In the genomic region with DNA sequence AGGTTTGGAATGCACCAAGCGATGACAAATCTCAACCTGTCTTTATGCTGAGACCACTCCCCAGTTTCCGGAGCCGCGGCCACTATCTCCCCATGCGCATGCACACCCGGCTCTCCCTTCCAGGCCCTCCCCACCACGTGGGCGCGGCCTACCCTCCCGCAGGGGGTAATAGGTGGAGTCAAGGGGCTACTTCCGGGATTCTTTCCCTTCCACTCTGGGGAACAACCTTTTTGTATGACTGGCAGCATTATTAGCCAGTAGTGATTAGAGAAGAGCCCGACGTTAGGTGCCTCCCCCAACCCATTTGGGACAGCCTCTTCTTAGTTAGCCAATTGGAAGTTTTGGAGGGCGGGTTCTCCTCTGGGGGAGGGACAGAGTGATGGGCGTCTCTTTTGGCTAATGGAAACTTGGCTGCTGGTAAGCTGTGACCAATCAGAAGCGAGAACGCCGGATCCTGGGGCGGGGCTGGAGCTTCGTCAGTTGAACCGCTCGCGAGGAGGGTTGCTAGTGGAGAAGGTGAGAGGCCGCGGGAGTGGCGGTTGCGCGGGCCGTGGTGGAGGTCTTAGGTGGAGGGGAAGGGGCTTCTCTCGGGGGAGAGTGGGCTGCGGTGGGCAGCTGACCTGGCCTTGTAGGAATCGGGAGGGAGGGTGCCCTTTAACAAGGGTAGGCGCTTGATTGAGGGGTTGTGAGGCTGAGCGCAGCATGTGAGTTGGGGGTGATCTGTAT, we compare ENCODE assay signal across 1 cellular context.
TF ChIP-seq lines count a peak whose summit lies in the region.

A gene with protein sequence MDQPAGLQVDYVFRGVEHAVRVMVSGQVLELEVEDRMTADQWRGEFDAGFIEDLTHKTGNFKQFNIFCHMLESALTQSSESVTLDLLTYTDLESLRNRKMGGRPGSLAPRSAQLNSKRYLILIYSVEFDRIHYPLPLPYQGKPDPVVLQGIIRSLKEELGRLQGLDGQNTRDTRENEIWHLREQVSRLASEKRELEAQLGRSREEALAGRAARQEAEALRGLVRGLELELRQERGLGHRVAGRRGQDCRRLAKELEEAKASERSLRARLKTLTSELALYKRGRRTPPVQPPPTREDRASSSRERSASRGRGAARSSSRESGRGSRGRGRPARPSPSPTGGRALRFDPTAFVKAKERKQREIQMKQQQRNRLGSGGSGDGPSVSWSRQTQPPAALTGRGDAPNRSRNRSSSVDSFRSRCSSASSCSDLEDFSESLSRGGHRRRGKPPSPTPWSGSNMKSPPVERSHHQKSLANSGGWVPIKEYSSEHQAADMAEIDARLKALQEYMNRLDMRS (plus strand): TSS at position 479 of the 726 bp plus-strand sequence. CDS start 7,552 bp downstream, outside the sequence.

TF ChIP-seq in K562, 482 proteins besides CTCF, POLR2A, EP300 and RAD21 (continued from another document and continues in another):
- TF ChIP-seq, protein P1, sequence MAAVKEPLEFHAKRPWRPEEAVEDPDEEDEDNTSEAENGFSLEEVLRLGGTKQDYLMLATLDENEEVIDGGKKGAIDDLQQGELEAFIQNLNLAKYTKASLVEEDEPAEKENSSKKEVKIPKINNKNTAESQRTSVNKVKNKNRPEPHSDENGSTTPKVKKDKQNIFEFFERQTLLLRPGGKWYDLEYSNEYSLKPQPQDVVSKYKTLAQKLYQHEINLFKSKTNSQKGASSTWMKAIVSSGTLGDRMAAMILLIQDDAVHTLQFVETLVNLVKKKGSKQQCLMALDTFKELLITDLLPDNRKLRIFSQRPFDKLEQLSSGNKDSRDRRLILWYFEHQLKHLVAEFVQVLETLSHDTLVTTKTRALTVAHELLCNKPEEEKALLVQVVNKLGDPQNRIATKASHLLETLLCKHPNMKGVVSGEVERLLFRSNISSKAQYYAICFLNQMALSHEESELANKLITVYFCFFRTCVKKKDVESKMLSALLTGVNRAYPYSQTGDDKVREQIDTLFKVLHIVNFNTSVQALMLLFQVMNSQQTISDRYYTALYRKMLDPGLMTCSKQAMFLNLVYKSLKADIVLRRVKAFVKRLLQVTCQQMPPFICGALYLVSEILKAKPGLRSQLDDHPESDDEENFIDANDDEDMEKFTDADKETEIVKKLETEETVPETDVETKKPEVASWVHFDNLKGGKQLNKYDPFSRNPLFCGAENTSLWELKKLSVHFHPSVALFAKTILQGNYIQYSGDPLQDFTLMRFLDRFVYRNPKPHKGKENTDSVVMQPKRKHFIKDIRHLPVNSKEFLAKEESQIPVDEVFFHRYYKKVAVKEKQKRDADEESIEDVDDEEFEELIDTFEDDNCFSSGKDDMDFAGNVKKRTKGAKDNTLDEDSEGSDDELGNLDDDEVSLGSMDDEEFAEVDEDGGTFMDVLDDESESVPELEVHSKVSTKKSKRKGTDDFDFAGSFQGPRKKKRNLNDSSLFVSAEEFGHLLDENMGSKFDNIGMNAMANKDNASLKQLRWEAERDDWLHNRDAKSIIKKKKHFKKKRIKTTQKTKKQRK (IDR thresholded peaks at IDR 0.05; ENCODE audit: borderline replicate concordance, low read depth, low read length): peak; percentile 95
- TF ChIP-seq, protein P2, sequence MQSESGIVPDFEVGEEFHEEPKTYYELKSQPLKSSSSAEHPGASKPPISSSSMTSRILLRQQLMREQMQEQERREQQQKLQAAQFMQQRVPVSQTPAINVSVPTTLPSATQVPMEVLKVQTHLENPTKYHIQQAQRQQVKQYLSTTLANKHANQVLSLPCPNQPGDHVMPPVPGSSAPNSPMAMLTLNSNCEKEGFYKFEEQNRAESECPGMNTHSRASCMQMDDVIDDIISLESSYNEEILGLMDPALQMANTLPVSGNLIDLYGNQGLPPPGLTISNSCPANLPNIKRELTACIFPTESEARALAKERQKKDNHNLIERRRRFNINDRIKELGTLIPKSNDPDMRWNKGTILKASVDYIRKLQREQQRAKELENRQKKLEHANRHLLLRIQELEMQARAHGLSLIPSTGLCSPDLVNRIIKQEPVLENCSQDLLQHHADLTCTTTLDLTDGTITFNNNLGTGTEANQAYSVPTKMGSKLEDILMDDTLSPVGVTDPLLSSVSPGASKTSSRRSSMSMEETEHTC (IDR thresholded peaks at IDR 0.05): no peak
- TF ChIP-seq ZNF695 (CRISPR knock-in tag; IDR thresholded peaks at IDR 0.05) (no peak), POLR2AphosphoS2 (IDR thresholded peaks at IDR 0.05; ENCODE audit: low read length) (no peak), ZNF143 (CRISPR knock-in tag; IDR thresholded peaks at IDR 0.05) (no peak), HNRNPH1 (optimal IDR thresholded peaks at IDR 0.05; ENCODE audit: low read depth, low read length) (no peak), KDM1A (IDR thresholded peaks at IDR 0.05) (no peak), POLR2H (tag; IDR thresholded peaks at IDR 0.05; ENCODE audit: low read depth) (no peak; the same call in 1 of the 2 replicates), SRSF1 (IDR thresholded peaks at IDR 0.05; ENCODE audit: low read depth, low read length) (no peak), ZSCAN32 (CRISPR knock-in tag; IDR thresholded peaks at IDR 0.05) (peak; percentile 45; the same call in 1 of the 2 replicates), ZNF274 (IDR thresholded peaks at IDR 0.05; ENCODE audit: borderline replicate concordance, low read depth, low read length) (no peak), ZNF23 (CRISPR knock-in tag; IDR thresholded peaks at IDR 0.05) (no peak), ZNF551 (CRISPR knock-in tag; IDR thresholded peaks at IDR 0.05) (no peak), ZNF121 (CRISPR knock-in tag; conservative IDR thresholded peaks at IDR 0.05) (no peak), ZC3H11A (IDR thresholded peaks at IDR 0.05; ENCODE audit: low read depth, low read length) (no peak), BHLHE40 (IDR thresholded peaks at IDR 0.05; ENCODE audit: low read length) (no peak), TBL1XR1 (IDR thresholded peaks at IDR 0.05; ENCODE audit: low read length in 2 of 2) (no peak), ZKSCAN1 (IDR thresholded peaks at IDR 0.05; ENCODE audit: low read depth, low read length) (no peak), TEAD1 (CRISPR knock-in tag; IDR thresholded peaks at IDR 0.05) (peak in 1 of 2 experiments; percentile 59; a peak in 1 of 4 replicates), ARID2 (IDR thresholded peaks at IDR 0.05) (no peak), ZNF507 (tag; conservative IDR thresholded peaks at IDR 0.05) (no peak), RFX5 (IDR thresholded peaks at IDR 0.05; ENCODE audit: low read depth, low read length) (no peak), U2AF2 (optimal IDR thresholded peaks at IDR 0.05; ENCODE audit: low read depth, low read length) (no peak), EHMT2 (IDR thresholded peaks at IDR 0.05) (no peak), TAF9B (IDR thresholded peaks at IDR 0.05; ENCODE audit: partially characterized antibody) (peak; percentile 65), FOXK2 (conservative IDR thresholded peaks at IDR 0.05 in 1 of 2, IDR thresholded peaks at IDR 0.05 in 1 of 2; ENCODE audit: low read depth in 2 of 2) (peak; percentile 67 to 75), TCF7L2 (IDR thresholded peaks at IDR 0.05; ENCODE audit: low read depth, low read length) (no peak), HNRNPLL (IDR thresholded peaks at IDR 0.05; ENCODE audit: low read depth, low read length, poor library complexity, severe bottlenecking) (no peak)
- TF ChIP-seq, protein P3, sequence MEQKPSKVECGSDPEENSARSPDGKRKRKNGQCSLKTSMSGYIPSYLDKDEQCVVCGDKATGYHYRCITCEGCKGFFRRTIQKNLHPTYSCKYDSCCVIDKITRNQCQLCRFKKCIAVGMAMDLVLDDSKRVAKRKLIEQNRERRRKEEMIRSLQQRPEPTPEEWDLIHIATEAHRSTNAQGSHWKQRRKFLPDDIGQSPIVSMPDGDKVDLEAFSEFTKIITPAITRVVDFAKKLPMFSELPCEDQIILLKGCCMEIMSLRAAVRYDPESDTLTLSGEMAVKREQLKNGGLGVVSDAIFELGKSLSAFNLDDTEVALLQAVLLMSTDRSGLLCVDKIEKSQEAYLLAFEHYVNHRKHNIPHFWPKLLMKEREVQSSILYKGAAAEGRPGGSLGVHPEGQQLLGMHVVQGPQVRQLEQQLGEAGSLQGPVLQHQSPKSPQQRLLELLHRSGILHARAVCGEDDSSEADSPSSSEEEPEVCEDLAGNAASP (IDR thresholded peaks at IDR 0.05): no peak
- TF ChIP-seq, protein P4, sequence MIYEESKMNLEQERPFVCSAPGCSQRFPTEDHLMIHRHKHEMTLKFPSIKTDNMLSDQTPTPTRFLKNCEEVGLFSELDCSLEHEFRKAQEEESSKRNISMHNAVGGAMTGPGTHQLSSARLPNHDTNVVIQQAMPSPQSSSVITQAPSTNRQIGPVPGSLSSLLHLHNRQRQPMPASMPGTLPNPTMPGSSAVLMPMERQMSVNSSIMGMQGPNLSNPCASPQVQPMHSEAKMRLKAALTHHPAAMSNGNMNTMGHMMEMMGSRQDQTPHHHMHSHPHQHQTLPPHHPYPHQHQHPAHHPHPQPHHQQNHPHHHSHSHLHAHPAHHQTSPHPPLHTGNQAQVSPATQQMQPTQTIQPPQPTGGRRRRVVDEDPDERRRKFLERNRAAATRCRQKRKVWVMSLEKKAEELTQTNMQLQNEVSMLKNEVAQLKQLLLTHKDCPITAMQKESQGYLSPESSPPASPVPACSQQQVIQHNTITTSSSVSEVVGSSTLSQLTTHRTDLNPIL (CRISPR knock-in tag; IDR thresholded peaks at IDR 0.05): no peak
- TF ChIP-seq, protein P5, sequence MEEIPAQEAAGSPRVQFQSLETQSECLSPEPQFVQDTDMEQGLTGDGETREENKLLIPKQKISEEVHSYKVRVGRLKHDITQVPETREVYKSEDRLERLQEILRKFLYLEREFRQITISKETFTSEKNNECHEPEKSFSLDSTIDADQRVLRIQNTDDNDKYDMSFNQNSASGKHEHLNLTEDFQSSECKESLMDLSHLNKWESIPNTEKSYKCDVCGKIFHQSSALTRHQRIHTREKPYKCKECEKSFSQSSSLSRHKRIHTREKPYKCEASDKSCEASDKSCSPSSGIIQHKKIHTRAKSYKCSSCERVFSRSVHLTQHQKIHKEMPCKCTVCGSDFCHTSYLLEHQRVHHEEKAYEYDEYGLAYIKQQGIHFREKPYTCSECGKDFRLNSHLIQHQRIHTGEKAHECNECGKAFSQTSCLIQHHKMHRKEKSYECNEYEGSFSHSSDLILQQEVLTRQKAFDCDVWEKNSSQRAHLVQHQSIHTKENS (CRISPR knock-in tag; IDR thresholded peaks at IDR 0.05): no peak
- TF ChIP-seq, protein P6, sequence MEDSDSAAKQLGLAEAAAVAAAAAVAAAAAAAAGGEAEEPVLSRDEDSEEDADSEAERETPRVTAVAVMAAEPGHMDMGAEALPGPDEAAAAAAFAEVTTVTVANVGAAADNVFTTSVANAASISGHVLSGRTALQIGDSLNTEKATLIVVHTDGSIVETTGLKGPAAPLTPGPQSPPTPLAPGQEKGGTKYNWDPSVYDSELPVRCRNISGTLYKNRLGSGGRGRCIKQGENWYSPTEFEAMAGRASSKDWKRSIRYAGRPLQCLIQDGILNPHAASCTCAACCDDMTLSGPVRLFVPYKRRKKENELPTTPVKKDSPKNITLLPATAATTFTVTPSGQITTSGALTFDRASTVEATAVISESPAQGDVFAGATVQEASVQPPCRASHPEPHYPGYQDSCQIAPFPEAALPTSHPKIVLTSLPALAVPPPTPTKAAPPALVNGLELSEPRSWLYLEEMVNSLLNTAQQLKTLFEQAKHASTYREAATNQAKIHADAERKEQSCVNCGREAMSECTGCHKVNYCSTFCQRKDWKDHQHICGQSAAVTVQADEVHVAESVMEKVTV (CRISPR knock-in tag; IDR thresholded peaks at IDR 0.05): 0 out of 2 replicates have a peak, but pooled peaks have one; percentile 16
- TF ChIP-seq, protein P7, sequence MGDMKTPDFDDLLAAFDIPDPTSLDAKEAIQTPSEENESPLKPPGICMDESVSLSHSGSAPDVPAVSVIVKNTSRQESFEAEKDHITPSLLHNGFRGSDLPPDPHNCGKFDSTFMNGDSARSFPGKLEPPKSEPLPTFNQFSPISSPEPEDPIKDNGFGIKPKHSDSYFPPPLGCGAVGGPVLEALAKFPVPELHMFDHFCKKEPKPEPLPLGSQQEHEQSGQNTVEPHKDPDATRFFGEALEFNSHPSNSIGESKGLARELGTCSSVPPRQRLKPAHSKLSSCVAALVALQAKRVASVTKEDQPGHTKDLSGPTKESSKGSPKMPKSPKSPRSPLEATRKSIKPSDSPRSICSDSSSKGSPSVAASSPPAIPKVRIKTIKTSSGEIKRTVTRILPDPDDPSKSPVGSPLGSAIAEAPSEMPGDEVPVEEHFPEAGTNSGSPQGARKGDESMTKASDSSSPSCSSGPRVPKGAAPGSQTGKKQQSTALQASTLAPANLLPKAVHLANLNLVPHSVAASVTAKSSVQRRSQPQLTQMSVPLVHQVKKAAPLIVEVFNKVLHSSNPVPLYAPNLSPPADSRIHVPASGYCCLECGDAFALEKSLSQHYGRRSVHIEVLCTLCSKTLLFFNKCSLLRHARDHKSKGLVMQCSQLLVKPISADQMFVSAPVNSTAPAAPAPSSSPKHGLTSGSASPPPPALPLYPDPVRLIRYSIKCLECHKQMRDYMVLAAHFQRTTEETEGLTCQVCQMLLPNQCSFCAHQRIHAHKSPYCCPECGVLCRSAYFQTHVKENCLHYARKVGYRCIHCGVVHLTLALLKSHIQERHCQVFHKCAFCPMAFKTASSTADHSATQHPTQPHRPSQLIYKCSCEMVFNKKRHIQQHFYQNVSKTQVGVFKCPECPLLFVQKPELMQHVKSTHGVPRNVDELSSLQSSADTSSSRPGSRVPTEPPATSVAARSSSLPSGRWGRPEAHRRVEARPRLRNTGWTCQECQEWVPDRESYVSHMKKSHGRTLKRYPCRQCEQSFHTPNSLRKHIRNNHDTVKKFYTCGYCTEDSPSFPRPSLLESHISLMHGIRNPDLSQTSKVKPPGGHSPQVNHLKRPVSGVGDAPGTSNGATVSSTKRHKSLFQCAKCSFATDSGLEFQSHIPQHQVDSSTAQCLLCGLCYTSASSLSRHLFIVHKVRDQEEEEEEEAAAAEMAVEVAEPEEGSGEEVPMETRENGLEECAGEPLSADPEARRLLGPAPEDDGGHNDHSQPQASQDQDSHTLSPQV (IDR thresholded peaks at IDR 0.05): no peak
- TF ChIP-seq, protein P8, sequence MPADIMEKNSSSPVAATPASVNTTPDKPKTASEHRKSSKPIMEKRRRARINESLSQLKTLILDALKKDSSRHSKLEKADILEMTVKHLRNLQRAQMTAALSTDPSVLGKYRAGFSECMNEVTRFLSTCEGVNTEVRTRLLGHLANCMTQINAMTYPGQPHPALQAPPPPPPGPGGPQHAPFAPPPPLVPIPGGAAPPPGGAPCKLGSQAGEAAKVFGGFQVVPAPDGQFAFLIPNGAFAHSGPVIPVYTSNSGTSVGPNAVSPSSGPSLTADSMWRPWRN (IDR thresholded peaks at IDR 0.05; ENCODE audit: low read depth): no peak
- TF ChIP-seq, protein P9, sequence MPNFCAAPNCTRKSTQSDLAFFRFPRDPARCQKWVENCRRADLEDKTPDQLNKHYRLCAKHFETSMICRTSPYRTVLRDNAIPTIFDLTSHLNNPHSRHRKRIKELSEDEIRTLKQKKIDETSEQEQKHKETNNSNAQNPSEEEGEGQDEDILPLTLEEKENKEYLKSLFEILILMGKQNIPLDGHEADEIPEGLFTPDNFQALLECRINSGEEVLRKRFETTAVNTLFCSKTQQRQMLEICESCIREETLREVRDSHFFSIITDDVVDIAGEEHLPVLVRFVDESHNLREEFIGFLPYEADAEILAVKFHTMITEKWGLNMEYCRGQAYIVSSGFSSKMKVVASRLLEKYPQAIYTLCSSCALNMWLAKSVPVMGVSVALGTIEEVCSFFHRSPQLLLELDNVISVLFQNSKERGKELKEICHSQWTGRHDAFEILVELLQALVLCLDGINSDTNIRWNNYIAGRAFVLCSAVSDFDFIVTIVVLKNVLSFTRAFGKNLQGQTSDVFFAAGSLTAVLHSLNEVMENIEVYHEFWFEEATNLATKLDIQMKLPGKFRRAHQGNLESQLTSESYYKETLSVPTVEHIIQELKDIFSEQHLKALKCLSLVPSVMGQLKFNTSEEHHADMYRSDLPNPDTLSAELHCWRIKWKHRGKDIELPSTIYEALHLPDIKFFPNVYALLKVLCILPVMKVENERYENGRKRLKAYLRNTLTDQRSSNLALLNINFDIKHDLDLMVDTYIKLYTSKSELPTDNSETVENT (CRISPR knock-in tag; IDR thresholded peaks at IDR 0.05): peak; percentile 63; the same call in 1 of the 2 replicates
